In genomic region chr14:22973217-22974032, GRCh38 we compare ENCODE assay signal across 8 cellular contexts. TPM values are rescaled to one million over a fixed set of nuclear protein-coding genes. Genes with fewer than 3 reads are reported as not detected.
DNase-seq lines count a peak whose midpoint lies in the region; ATAC-seq, FAIRE-seq and TF ChIP-seq lines count a peak whose summit lies in the region.

No MANE protein-coding gene starts in this region.

- ATAC-seq in stimulated activated effector memory CD8-positive, alpha-beta T cell treated with anti-CD3 and anti-CD28 coated beads, Interleukin-12 subunit alpha, Interleukin-12 subunit beta, amount 100 ng/mL, for 72 hours = peak; percentile 50
- no peak for ATAC-seq in HG02840 (IDR thresholded peaks at IDR 0.05; ENCODE audit: low FRiP score, unreplicated experiment)
- no peak for ATAC-seq in HG03520 (IDR thresholded peaks at IDR 0.05; ENCODE audit: unreplicated experiment)

- intact Hi-C loops in MCF 10A (cut with micrococcal nuclease) = loop anchor here (1.0 kb wide), 1 partner anchor 10 kb away; no protein-coding TSS in a partner anchor

- H3K4me1 Mint-ChIP-seq in MCF 10A (ENCODE audit: insufficient read depth, unreplicated experiment) = peaks cover 51% of the 10 kb centered on the region
- H3K4me1 Mint-ChIP-seq in stimulated activated effector memory CD8-positive, alpha-beta T cell treated with anti-CD3 and anti-CD28 coated beads, Interleukin-12 subunit alpha, Interleukin-12 subunit beta, amount 100 ng/mL, for 72 hours = no peaks in the 10 kb centered on the region

- peak overlapping the region; percentile 99 for H3K27ac ChIP-seq in RWPE1

- H3K27me3 ChIP-seq in H7 (ENCODE audit: control insufficient read depth, insufficient read depth, low read length) = no peaks in the 10 kb centered on the region

- CTCF ChIA-PET in RWPE1 (lab: Yijun Ruan, JAX) = interaction anchor here (0.6 to 2.4 kb wide), 9 partner anchors 9 to 136 kb away, joined by 3 to 22 read pairs (median 4); partner anchors contain the start of gene AJUBA
- CTCF ChIA-PET in MCF 10A (lab: Yijun Ruan, JAX) = interaction anchor here (0.5 to 17.1 kb wide), 35 partner anchors 8 to 1977 kb away, joined by 3 to 331 read pairs (median 4); partner anchors contain the start of genes AJUBA, CDH24 and HAUS4

- no peak for FAIRE-seq in D721Med (lab: Jason Lieb, UNC)

- peaks cover 89% of the 10 kb centered on the region for H3K36me3 Mint-ChIP-seq in MCF 10A (ENCODE audit: insufficient read depth, unreplicated experiment)
- no peaks in the 10 kb centered on the region for H3K36me3 Mint-ChIP-seq in stimulated activated effector memory CD8-positive, alpha-beta T cell treated with anti-CD3 and anti-CD28 coated beads, Interleukin-12 subunit alpha, Interleukin-12 subunit beta, amount 100 ng/mL, for 72 hours

- H3K27ac Mint-ChIP-seq in MCF 10A (ENCODE audit: low read depth, unreplicated experiment) = peak overlapping the region; percentile 51
- H3K27ac Mint-ChIP-seq in stimulated activated effector memory CD8-positive, alpha-beta T cell treated with anti-CD3 and anti-CD28 coated beads, Interleukin-12 subunit alpha, Interleukin-12 subunit beta, amount 100 ng/mL, for 72 hours = no peak overlapping the region

- no peaks in the 10 kb centered on the region for H3K9me3 Mint-ChIP-seq in MCF 10A (ENCODE audit: unreplicated experiment)
- no peaks in the 10 kb centered on the region for H3K9me3 Mint-ChIP-seq in stimulated activated effector memory CD8-positive, alpha-beta T cell treated with anti-CD3 and anti-CD28 coated beads, Interleukin-12 subunit alpha, Interleukin-12 subunit beta, amount 100 ng/mL, for 72 hours

- H3K4me3 Mint-ChIP-seq in MCF 10A (ENCODE audit: unreplicated experiment) = peak overlapping the region; percentile 50
- H3K4me3 Mint-ChIP-seq in stimulated activated effector memory CD8-positive, alpha-beta T cell treated with anti-CD3 and anti-CD28 coated beads, Interleukin-12 subunit alpha, Interleukin-12 subunit beta, amount 100 ng/mL, for 72 hours = no peak overlapping the region

- peak; percentile 51 for DNase-seq in D721Med (ENCODE audit: insufficient read length, low spot score)
- DNase-seq in H7 = peak; percentile 72
- no peak for DNase-seq in RWPE1 (ENCODE audit: low spot score)
- DNase-seq in MCF 10A (ENCODE audit: unreplicated experiment) = peak; percentile 78
- peak; percentile 64 for DNase-seq in kidney glomerular epithelial cell (lab: John Stamatoyannopoulos, UW)
- peak; percentile 17 to 61 for DNase-seq in stimulated activated effector memory CD8-positive, alpha-beta T cell treated with anti-CD3 and anti-CD28 coated beads, Interleukin-12 subunit alpha, Interleukin-12 subunit beta, amount 100 ng/mL, for 72 hours (ENCODE audit: low spot score in 2 of 2)

- peaks cover 31% of the 10 kb centered on the region for H3K36me3 ChIP-seq in H7 (replicated peaks; ENCODE audit: control insufficient read depth, insufficient read depth, low read length)

- no peak overlapping the region for H3K4me3 ChIP-seq in H7 (ENCODE audit: insufficient read depth, low read depth, low read length)

- H3K27me3 Mint-ChIP-seq in MCF 10A (ENCODE audit: insufficient read depth, unreplicated experiment) = no peaks in the 10 kb centered on the region

- POLR2A ChIA-PET in RWPE1 (lab: Yijun Ruan, JAX; ENCODE audit: low non-redundant PET) = interaction anchor here (0.9 to 1.0 kb wide), 2 partner anchors 10 to 11 kb away, joined by 3 read pairs; no protein-coding TSS in a partner anchor
- POLR2A ChIA-PET in MCF 10A (lab: Yijun Ruan, JAX) = interaction anchor here (0.7 to 4.0 kb wide), 11 partner anchors 8 to 417 kb away, joined by 3 to 53 read pairs (median 9); partner anchors contain the start of genes ACIN1, AJUBA, C14orf119 and HAUS4

- peak; percentile 75 for TF ChIP-seq CTCF in D721Med (IDR thresholded peaks at IDR 0.05; ENCODE audit: insufficient read depth, missing control alignments)
- TF ChIP-seq CTCF in RWPE1 (conservative IDR thresholded peaks at IDR 0.05; ENCODE audit: low read depth) = peak; percentile 75
- TF ChIP-seq CTCF in MCF 10A (IDR thresholded peaks at IDR 0.05; ENCODE audit: unreplicated experiment) = peak; percentile 65

- BruUV-seq in MCF 10A (replicated peaks; lab: Mats Ljungman, UMichigan) = no TSS peak

RNA-seq across cellular contexts. Expression of gene AJUBA, which starts 8.9 kb away (rescaled TPM):
- total RNA-seq in H7 (2014; rRNA removed; shearing (Covaris generic)) = 27.0 and 27.5 TPM in 2 replicates
- total RNA-seq in MCF 10A (2022) = 82.1 and 138 TPM in 2 replicates

RNA-seq across cellular contexts. Expression of gene HAUS4, which starts 16.5 kb away (rescaled TPM):
- total RNA-seq in H7 (2014; rRNA removed; shearing (Covaris generic)) = 96.5 and 104 TPM in 2 replicates
- total RNA-seq in MCF 10A (2022) = 39.0 and 44.4 TPM in 2 replicates

RNA-seq across cellular contexts. Expression of gene C14orf93, which starts 36.5 kb away (rescaled TPM):
- total RNA-seq in H7 (2014; rRNA removed; shearing (Covaris generic)) = 13.2 and 16.9 TPM in 2 replicates
- 6.1 and 7.1 TPM in 2 replicates for total RNA-seq in MCF 10A (2022)

RNA-seq across cellular contexts. Expression of gene PRMT5, which starts 44.2 kb away (rescaled TPM):
- 86.7 and 114 TPM in 2 replicates for total RNA-seq in H7 (2014; rRNA removed; shearing (Covaris generic))
- total RNA-seq in MCF 10A (2022) = 175 and 201 TPM in 2 replicates

RNA-seq across cellular contexts. Expression of gene RBM23, which starts 54.5 kb away (rescaled TPM):
- 41.9 and 45.0 TPM in 2 replicates for total RNA-seq in H7 (2014; rRNA removed; shearing (Covaris generic))
- 57.6 and 60.6 TPM in 2 replicates for total RNA-seq in MCF 10A (2022)
